Comparison of ENCODE assay signal across 9 cellular contexts in the genomic region with DNA sequence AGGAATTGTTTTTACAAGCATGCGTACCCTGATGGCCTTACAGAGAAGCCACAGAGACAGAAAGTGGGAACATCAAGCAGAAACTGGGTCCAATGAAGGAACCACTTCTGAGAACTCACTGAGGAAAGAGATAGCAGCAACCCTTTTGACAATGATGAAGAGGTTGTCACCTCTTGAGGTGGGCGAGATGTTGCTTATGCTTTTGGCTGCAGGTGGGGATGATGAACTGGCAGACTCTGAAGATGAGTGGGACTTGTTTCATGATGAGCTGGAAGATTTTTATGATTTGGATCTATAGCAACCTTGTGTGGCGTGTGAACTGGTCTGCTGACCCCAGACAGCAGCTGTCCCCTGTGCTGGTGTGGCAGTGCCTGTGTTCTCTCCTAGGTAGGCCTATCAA.
"Had no signal": no experiment of that assay in that cellular context is flagged by ENCODE, and none has a peak within 500 bp of the region (broad histone marks: within the 10 kb centered on the region; RNA-seq: fewer than 3 reads in every experiment).

No MANE protein-coding gene starts in this region.

- H2AFZ ChIP-seq: GM23248, GM23338 had no signal

- DNase-seq: GM23248, GOT3, H7, H9, HCEC 1CT, HFFc6 had no signal

- H3K9ac ChIP-seq: GM23248 had no signal

- H3K9me3 ChIP-seq: HAP-1 had no signal

- H3K4me1 ChIP-seq: HAP-1 had no signal

- H3K4me2 ChIP-seq: GM23338 had no signal

- H3K27ac ChIP-seq: GM23248 had no signal

- H3K36me3 ChIP-seq: HAP-1 had no signal

- H3K4me3 ChIP-seq: GM23248, GM23338, HAP-1 had no signal

- FAIRE-seq: H54 had no signal
